ENCODE assay signal across 29 cellular contexts in the genomic region with DNA sequence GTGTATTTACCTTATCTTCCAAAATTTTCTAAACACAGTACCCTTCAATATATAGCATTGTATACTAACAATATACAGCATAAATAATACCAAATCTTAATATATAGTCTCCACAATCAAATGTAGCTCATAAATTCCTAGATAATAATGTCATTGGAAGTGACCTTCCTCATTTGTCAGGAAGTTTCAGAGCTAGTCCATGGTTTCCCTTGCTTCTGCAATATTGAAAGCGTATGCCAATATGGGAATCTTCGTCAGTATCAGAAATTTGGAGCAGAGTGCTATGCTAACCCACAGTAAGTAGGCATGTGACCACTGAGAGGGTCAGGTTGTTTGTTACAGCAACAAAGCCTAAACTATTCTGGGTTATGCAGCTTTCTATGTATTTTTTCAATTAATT.
"Had no signal": no experiment of that assay in that cellular context is flagged by ENCODE, and none has a peak within 500 bp of the region (broad histone marks: within the 10 kb centered on the region; RNA-seq: fewer than 3 reads in every experiment).

No MANE protein-coding gene starts in this region.

- H3K9me3 Mint-ChIP-seq: stimulated activated memory B cell treated with anti-CD40 and anti-IgM and Interleukin-4, amounts not matched to agents 10 μg/mL and 1 μg/mL and 100 μg/mL, for 72 hours; type B pancreatic cell had no signal

- H3K4me3 Mint-ChIP-seq: stimulated activated effector memory CD8-positive, alpha-beta T cell treated with anti-CD3 and anti-CD28 coated beads, Interleukin-12 subunit alpha, Interleukin-12 subunit beta, amount 100 ng/mL, for 72 hours; stimulated activated memory B cell treated with anti-CD40 and anti-IgM and Interleukin-4, amounts not matched to agents 10 μg/mL and 1 μg/mL and 100 μg/mL, for 72 hours; stimulated activated naive B cell treated with anti-CD40 and anti-IgM and Interleukin-4, amounts not matched to agents 10 μg/mL and 1 μg/mL and 100 μg/mL, for 72 hours; stimulated activated naive CD8-positive, alpha-beta T cell treated with anti-CD3 and anti-CD28 coated beads, Interleukin-15, amount 100 ng/mL, for 72 hours; stimulated activated naive CD8-positive, alpha-beta T cell treated with anti-CD3 and anti-CD28 coated beads, Interleukin-15, Interleukin-2, amounts not matched to agents 100 ng/mL and 50 ng/mL, for 24 hours; type B pancreatic cell had no signal

- H3K27ac ChIP-seq: stomach, suprapubic skin, testis, thoracic aorta, thyroid gland, tibial artery, tibial nerve, transverse colon, upper lobe of left lung, upper lobe of right lung, uterus, vagina had no signal

- H3K36me3 Mint-ChIP-seq: stimulated activated effector memory CD8-positive, alpha-beta T cell treated with anti-CD3 and anti-CD28 coated beads, Interleukin-12 subunit alpha, Interleukin-12 subunit beta, amount 100 ng/mL, for 72 hours; stimulated activated memory B cell treated with anti-CD40 and anti-IgM and Interleukin-4, amounts not matched to agents 10 μg/mL and 1 μg/mL and 100 μg/mL, for 72 hours; stimulated activated naive B cell treated with anti-CD40 and anti-IgM and Interleukin-4, amounts not matched to agents 10 μg/mL and 1 μg/mL and 100 μg/mL, for 72 hours; type B pancreatic cell had no signal

- FAIRE-seq: urothelium cell line had no signal

- H3K4me1 Mint-ChIP-seq: stimulated activated effector memory CD8-positive, alpha-beta T cell treated with anti-CD3 and anti-CD28 coated beads, Interleukin-12 subunit alpha, Interleukin-12 subunit beta, amount 100 ng/mL, for 72 hours; stimulated activated memory B cell treated with anti-CD40 and anti-IgM and Interleukin-4, amounts not matched to agents 10 μg/mL and 1 μg/mL and 100 μg/mL, for 72 hours; stimulated activated naive B cell treated with anti-CD40 and anti-IgM and Interleukin-4, amounts not matched to agents 10 μg/mL and 1 μg/mL and 100 μg/mL, for 72 hours; stimulated activated naive CD8-positive, alpha-beta T cell treated with anti-CD3 and anti-CD28 coated beads, Interleukin-15, amount 100 ng/mL, for 72 hours had no signal

- H3K4me3 ChIP-seq: stomach, suprapubic skin, testis, thoracic aorta, thyroid gland, tibial artery, tibial nerve, transverse colon, upper lobe of left lung, upper lobe of right lung, uterus, vagina had no signal

- H3K9me3 ChIP-seq: stomach, suprapubic skin, testis, thoracic aorta, thyroid gland, tibial artery, tibial nerve, upper lobe of left lung, upper lobe of right lung, uterus, vagina had no signal

- H3K27ac Mint-ChIP-seq: stimulated activated effector memory CD8-positive, alpha-beta T cell treated with anti-CD3 and anti-CD28 coated beads, Interleukin-12 subunit alpha, Interleukin-12 subunit beta, amount 100 ng/mL, for 72 hours; stimulated activated memory B cell treated with anti-CD40 and anti-IgM and Interleukin-4, amounts not matched to agents 10 μg/mL and 1 μg/mL and 100 μg/mL, for 72 hours; stimulated activated naive B cell treated with anti-CD40 and anti-IgM and Interleukin-4, amounts not matched to agents 10 μg/mL and 1 μg/mL and 100 μg/mL, for 72 hours; stimulated activated naive CD8-positive, alpha-beta T cell treated with anti-CD3 and anti-CD28 coated beads, Interleukin-15, amount 100 ng/mL, for 72 hours; stimulated activated naive CD8-positive, alpha-beta T cell treated with anti-CD3 and anti-CD28 coated beads, Interleukin-15, Interleukin-2, amounts not matched to agents 100 ng/mL and 50 ng/mL, for 24 hours; type B pancreatic cell had no signal

- H3K36me3 ChIP-seq: stomach, suprapubic skin, thoracic aorta, thyroid gland, tibial artery, tibial nerve, transverse colon, upper lobe of left lung, upper lobe of right lung, uterus, vagina had no signal

- DNase-seq: stimulated activated CD4-positive, alpha-beta T cell treated with anti-CD3 and anti-CD28 coated beads, Interleukin-2, amount 100 ng/mL, for 48 hours; stimulated activated CD4-positive, alpha-beta T cell treated with anti-CD3 and anti-CD28 coated beads, Interleukin-4, amount 100 ng/mL, for 1 hour; stimulated activated CD4-positive, alpha-beta T cell treated with anti-CD3 and anti-CD28 coated beads, Interleukin-4, amount 100 ng/mL, for 24 hours; stimulated activated CD4-positive, alpha-beta T cell treated with anti-CD3 and anti-CD28 coated beads, Interleukin-4, amount 100 ng/mL, for 4 hours; stimulated activated CD8-positive, alpha-beta memory T cell treated with anti-CD3 and anti-CD28 coated beads, Interleukin-4, amount 100 ng/mL, for 48 hours; stimulated activated naive B cell treated with anti-CD40 and anti-IgM and Interleukin-4, amounts not matched to agents 10 μg/mL and 1 μg/mL and 100 μg/mL, for 72 hours; stimulated activated naive CD4-positive, alpha-beta T cell; stimulated activated naive CD4-positive, alpha-beta T cell treated with Interleukin-2 at 50 U/mL for 16 hours; stimulated activated naive CD8-positive, alpha-beta T cell treated with anti-CD3 and anti-CD28 coated beads, Interleukin-15, amount 100 ng/mL, for 72 hours; stimulated activated naive CD8-positive, alpha-beta T cell treated with anti-CD3 and anti-CD28 coated beads, Interleukin-15, Interleukin-2, amounts not matched to agents 100 U/mL and 50 U/mL, for 24 hours; stomach; substantia nigra; testis; thyroid gland; tibial artery; transverse colon; trophoblast cell; upper lobe of left lung; upper lobe of right lung; uterus had no signal

- H3K4me1 ChIP-seq: stomach, suprapubic skin, testis, thyroid gland, tibial artery, tibial nerve, transverse colon, upper lobe of left lung, upper lobe of right lung, uterus, vagina had no signal

- ATAC-seq: stimulated activated effector memory CD8-positive, alpha-beta T cell treated with anti-CD3 and anti-CD28 coated beads, Interleukin-12 subunit alpha, Interleukin-12 subunit beta, amount 100 ng/mL, for 72 hours; stimulated activated memory B cell treated with anti-CD40 and anti-IgM and Interleukin-4, amounts not matched to agents 10 μg/mL and 1 μg/mL and 100 μg/mL, for 72 hours; stimulated activated naive B cell treated with anti-CD40 and anti-IgM and Interleukin-4, amounts not matched to agents 10 μg/mL and 1 μg/mL and 100 μg/mL, for 72 hours; stimulated activated naive CD8-positive, alpha-beta T cell treated with anti-CD3 and anti-CD28 coated beads, Interleukin-15, amount 100 ng/mL, for 72 hours; stimulated activated naive CD8-positive, alpha-beta T cell treated with anti-CD3 and anti-CD28 coated beads, Interleukin-15, Interleukin-2, amounts not matched to agents 100 U/mL and 50 U/mL, for 24 hours; upper lobe of right lung had no signal

- H3K27me3 ChIP-seq: stomach, suprapubic skin, testis, thyroid gland, tibial artery, tibial nerve, transverse colon, upper lobe of left lung, upper lobe of right lung, uterus, vagina had no signal

- H3K27me3 Mint-ChIP-seq: stimulated activated memory B cell treated with anti-CD40 and anti-IgM and Interleukin-4, amounts not matched to agents 10 μg/mL and 1 μg/mL and 100 μg/mL, for 72 hours; stimulated activated naive B cell treated with anti-CD40 and anti-IgM and Interleukin-4, amounts not matched to agents 10 μg/mL and 1 μg/mL and 100 μg/mL, for 72 hours; stimulated activated naive CD8-positive, alpha-beta T cell treated with anti-CD3 and anti-CD28 coated beads, Interleukin-15, amount 100 ng/mL, for 72 hours; stimulated activated naive CD8-positive, alpha-beta T cell treated with anti-CD3 and anti-CD28 coated beads, Interleukin-15, Interleukin-2, amounts not matched to agents 100 ng/mL and 50 ng/mL, for 24 hours; type B pancreatic cell had no signal
